30 cellular contexts compared by ENCODE assay signal in genomic region chr4:20368926-20369325, GRCh38.
DNase-seq lines count a peak whose midpoint lies in the region; ATAC-seq and TF ChIP-seq lines count a peak whose summit lies in the region.
"Had no signal": no experiment of that assay in that cellular context is flagged by ENCODE, and none has a peak within 500 bp of the region (broad histone marks: within the 10 kb centered on the region; RNA-seq: fewer than 3 reads in every experiment).

No MANE protein-coding gene starts in this region.

- H3K36me3 ChIP-seq in BJ (ENCODE audit: control insufficient read depth, insufficient read depth, low read length) (peaks cover 5% of the 10 kb centered on the region), fibroblast of lung (ENCODE audit: control insufficient read depth, insufficient read depth, low read length) (no peaks in the 10 kb centered on the region)
- H3K36me3 ChIP-seq: left ventricle myocardium inferior, ovary, Peyer's patch, right atrium auricular region, SJSA1, tibial artery had no signal

- H3K4me1 ChIP-seq in fibroblast of lung (ENCODE audit: control insufficient read depth, extremely low read depth, insufficient read depth, low read length): peaks cover 12% of the 10 kb centered on the region
- H3K4me1 ChIP-seq: left ventricle myocardium inferior, Peyer's patch, right atrium auricular region had no signal

- H3K9me3 Mint-ChIP-seq in osteocyte (ENCODE audit: unreplicated experiment): no peaks in the 10 kb centered on the region
- H3K9me3 Mint-ChIP-seq: activated CD8-positive, alpha-beta T cell treated with anti-CD3 and anti-CD28 coated beads for 36 hours; activated naive CD8-positive, alpha-beta T cell treated with anti-CD3 and anti-CD28 coated beads for 36 hours; naive thymus-derived CD8-positive, alpha-beta T cell; stimulated activated naive CD8-positive, alpha-beta T cell treated with anti-CD3 and anti-CD28 coated beads, Interleukin-15, Interleukin-2, amounts not matched to agents 100 ng/mL and 50 ng/mL, for 24 hours had no signal

- H3K9me3 ChIP-seq in fibroblast of lung (ENCODE audit: control insufficient read depth, insufficient read depth, low read depth, low read length): no peaks in the 10 kb centered on the region
- H3K9me3 ChIP-seq: left ventricle myocardium inferior, ovary, Peyer's patch, right atrium auricular region, SJSA1, tibial artery had no signal

- H3K4me3 Mint-ChIP-seq in osteocyte (ENCODE audit: unreplicated experiment): peak overlapping the region; percentile 4
- H3K4me3 Mint-ChIP-seq: activated CD8-positive, alpha-beta T cell treated with anti-CD3 and anti-CD28 coated beads for 36 hours; activated naive CD8-positive, alpha-beta T cell treated with anti-CD3 and anti-CD28 coated beads for 36 hours; CD4-positive, CD25-positive, alpha-beta regulatory T cell; naive thymus-derived CD8-positive, alpha-beta T cell; stimulated activated naive CD8-positive, alpha-beta T cell treated with anti-CD3 and anti-CD28 coated beads, Interleukin-15, Interleukin-2, amounts not matched to agents 100 ng/mL and 50 ng/mL, for 24 hours had no signal

- peak overlapping the region; percentile 85 for H3K27ac Mint-ChIP-seq in osteocyte (ENCODE audit: unreplicated experiment)
- H3K27ac Mint-ChIP-seq: activated CD8-positive, alpha-beta T cell treated with anti-CD3 and anti-CD28 coated beads for 36 hours; activated naive CD8-positive, alpha-beta T cell treated with anti-CD3 and anti-CD28 coated beads for 36 hours; CD4-positive, CD25-positive, alpha-beta regulatory T cell; naive thymus-derived CD8-positive, alpha-beta T cell; stimulated activated naive CD8-positive, alpha-beta T cell treated with anti-CD3 and anti-CD28 coated beads, Interleukin-15, Interleukin-2, amounts not matched to agents 100 ng/mL and 50 ng/mL, for 24 hours had no signal

- H3K4me2 ChIP-seq in fibroblast of lung (ENCODE audit: extremely low read depth, insufficient read depth, low read length): no peak overlapping the region

- POLR2A ChIA-PET in BJ (lab: Charles Lee): no interaction called here

- H3K4me3 ChIP-seq in BJ (ENCODE audit: low read depth, low read length) (no peak overlapping the region), fibroblast of lung (replicated peaks in 1 of 4; ENCODE audit: control extremely low read depth in 1 of 4, insufficient read depth in 1 of 4, low read depth in 3 of 4, low read length in 4 of 4) (no peak overlapping the region)
- H3K4me3 ChIP-seq: left ventricle myocardium inferior, ovary, Peyer's patch, right atrium auricular region, SJSA1, tibial artery had no signal

- H3K36me3 Mint-ChIP-seq in osteocyte (ENCODE audit: unreplicated experiment): no peaks in the 10 kb centered on the region
- H3K36me3 Mint-ChIP-seq: activated naive CD8-positive, alpha-beta T cell treated with anti-CD3 and anti-CD28 coated beads for 36 hours; CD4-positive, CD25-positive, alpha-beta regulatory T cell; naive thymus-derived CD8-positive, alpha-beta T cell had no signal

- no peaks in the 10 kb centered on the region for H3K27me3 ChIP-seq in BJ (ENCODE audit: control insufficient read depth, insufficient read depth, low read length)
- no peaks in the 10 kb centered on the region for H3K27me3 ChIP-seq in fibroblast of lung (ENCODE audit: control insufficient read depth, insufficient read depth, low read length)
- H3K27me3 ChIP-seq: ovary, Peyer's patch, right atrium auricular region, SJSA1, tibial artery had no signal

- H3K4me1 Mint-ChIP-seq in osteocyte (ENCODE audit: unreplicated experiment): peaks cover 51% of the 10 kb centered on the region
- H3K4me1 Mint-ChIP-seq: activated naive CD8-positive, alpha-beta T cell treated with anti-CD3 and anti-CD28 coated beads for 36 hours; CD4-positive, CD25-positive, alpha-beta regulatory T cell; naive thymus-derived CD8-positive, alpha-beta T cell had no signal

- TF ChIP-seq CTCF in BJ (IDR thresholded peaks at IDR 0.05; ENCODE audit: insufficient read depth, low read depth, low read length) (no peak), fibroblast of lung (conservative IDR thresholded peaks at IDR 0.05 in 1 of 2, IDR thresholded peaks at IDR 0.05 in 1 of 2; ENCODE audit: low read depth in 1 of 2, low read length in 2 of 2) (no peak), osteocyte (IDR thresholded peaks at IDR 0.05) (no peak)

- ATAC-seq in SK-N-SH treated with all-trans-retinoic acid at 6 μM for 48 hours (peak; percentile 56), HG02840 (IDR thresholded peaks at IDR 0.05; ENCODE audit: low FRiP score, unreplicated experiment) (no peak)
- ATAC-seq: activated CD8-positive, alpha-beta T cell treated with anti-CD3 and anti-CD28 coated beads for 36 hours; naive thymus-derived CD8-positive, alpha-beta T cell had no signal

- no peak overlapping the region for H2AFZ ChIP-seq in fibroblast of lung (ENCODE audit: low read length)

- no peaks in the 10 kb centered on the region for H3K79me2 ChIP-seq in fibroblast of lung (ENCODE audit: control insufficient read depth, insufficient read depth, low read length)

- CTCF ChIA-PET in BJ (lab: Yijun Ruan, JAX): no interaction called here

- no peaks in the 10 kb centered on the region for H3K27me3 Mint-ChIP-seq in osteocyte (ENCODE audit: unreplicated experiment)
- H3K27me3 Mint-ChIP-seq: activated CD8-positive, alpha-beta T cell treated with anti-CD3 and anti-CD28 coated beads for 36 hours; activated naive CD8-positive, alpha-beta T cell treated with anti-CD3 and anti-CD28 coated beads for 36 hours; CD4-positive, CD25-positive, alpha-beta regulatory T cell; stimulated activated naive CD8-positive, alpha-beta T cell treated with anti-CD3 and anti-CD28 coated beads, Interleukin-15, Interleukin-2, amounts not matched to agents 100 ng/mL and 50 ng/mL, for 24 hours had no signal

- DNase-seq in BJ (ENCODE audit: low read depth) (peak; percentile 59), fibroblast of lung (ENCODE audit: low read depth in 2 of 2) (peak; percentile 33 to 49), osteocyte (ENCODE audit: extremely low spot score, unreplicated experiment) (no peak), retina (no peak), NCI-H1048 (lab: John Stamatoyannopoulos, UW) (no peak)
- no peak for DNase-seq in activated CD4-positive, alpha-beta T cell treated with anti-CD3 and anti-CD28 coated beads, Interleukin-2, amount 50 U/mL, for 1 hour
- DNase-seq: ACHN; activated CD4-positive, CD25-positive, alpha-beta regulatory T cell treated with anti-CD3 and anti-CD28 coated beads, Interleukin-2, amount 50 U/mL, for 72 hours; activated CD8-positive, alpha-beta T cell treated with anti-CD3 and anti-CD28 coated beads for 36 hours; activated effector memory CD4-positive, alpha-beta T cell treated with Interleukin-2 at 50 U/mL for 16 hours; activated naive CD8-positive, alpha-beta T cell treated with anti-CD3 and anti-CD28 coated beads for 36 hours; activated T-cell treated with anti-CD3 and anti-CD28 coated beads for 4 hours; CD4-positive, CD25-positive, alpha-beta regulatory T cell; dermis blood vessel endothelial cell; hippocampal formation; left ventricle myocardium inferior; midbrain; naive thymus-derived CD8-positive, alpha-beta T cell; NCI-H1930; NCI-H526 treated with DMSO at 0.1 percent for 48 hours; ovary; Peyer's patch; stimulated activated CD4-positive, alpha-beta T cell treated with anti-CD3 and anti-CD28 coated beads, Interleukin-12 subunit alpha, Interleukin-12 subunit beta, amount 100 ng/mL, for 4 hours; stimulated activated CD4-positive, alpha-beta T cell treated with anti-CD3 and anti-CD28 coated beads, Interleukin-4, amount 100 ng/mL, for 4 hours; tibial artery had no signal

- H4K20me1 ChIP-seq in fibroblast of lung (ENCODE audit: control insufficient read depth, extremely low read depth, insufficient read depth, low read length): no peaks in the 10 kb centered on the region

- H3K9ac ChIP-seq in fibroblast of lung (ENCODE audit: insufficient read depth, low read length): no peak overlapping the region

- H3K27ac ChIP-seq in fibroblast of lung (ENCODE audit: insufficient read depth, low read length): no peak overlapping the region
- H3K27ac ChIP-seq: left ventricle myocardium inferior, ovary, Peyer's patch, right atrium auricular region, SJSA1 had no signal

TF ChIP-seq in SK-N-SH treated with all-trans-retinoic acid at 6 μM for 48 hours, 23 proteins besides CTCF, POLR2A, EP300 and RAD21:
- no peak for TF ChIP-seq TOX (CRISPR knock-in tag; IDR thresholded peaks at IDR 0.05; ENCODE audit: borderline replicate concordance)
TF ChIP-seq in SK-N-SH treated with all-trans-retinoic acid at 6 μM for 48 hours: peak in this region for 0.

Comparison
In these comparisons a context has a peak if more than half of its experiments do, and no peak if none do; other contexts are left out.
1. DNase-seq: peak in BJ (single experiment) and fibroblast of lung (2 of 2); none in osteocyte (single experiment), retina (single experiment), NCI-H1048 (single experiment) and activated CD4-positive, alpha-beta T cell treated with anti-CD3 and anti-CD28 coated beads, Interleukin-2, amount 50 U/mL, for 1 hour (single experiment).